ENCODE assay signal across 1 cellular context in the genomic region with DNA sequence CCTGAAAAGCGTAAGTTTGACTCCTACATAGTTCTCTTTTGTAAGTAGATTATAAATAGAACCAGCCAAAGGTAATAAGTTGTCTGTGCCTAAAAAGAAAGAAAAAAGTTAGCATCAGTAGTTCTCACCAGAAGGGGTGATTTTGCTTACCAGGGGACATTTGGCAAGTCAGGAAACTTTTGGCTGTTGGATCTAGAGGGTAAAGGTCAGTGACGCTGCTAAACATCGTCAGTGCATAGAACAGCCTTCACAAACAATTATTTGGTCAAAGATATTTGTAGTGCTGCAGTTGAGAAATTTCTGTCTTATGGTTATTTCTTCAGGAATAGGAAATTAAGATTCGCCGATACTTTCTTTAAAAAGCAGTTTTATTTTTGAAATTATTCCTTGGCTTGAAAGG.
TF ChIP-seq lines count a peak whose summit lies in the region.

No MANE protein-coding gene starts in this region.

TF ChIP-seq in HepG2, 621 proteins besides CTCF, POLR2A, EP300 and RAD21 (continued from another document):
- no peak for TF ChIP-seq CBX2 (IDR thresholded peaks at IDR 0.05; ENCODE audit: low read depth, low read length)
- TF ChIP-seq CBX2 (CRISPR knock-in tag; IDR thresholded peaks at IDR 0.05; ENCODE audit: low read depth), result no peak
- TF ChIP-seq HNF4G (IDR thresholded peaks at IDR 0.05; ENCODE audit: borderline replicate concordance, low read depth, low read length), result peak; percentile 34; the same call in 1 of the 2 replicates
- TF ChIP-seq HNF4G (CRISPR knock-in tag; IDR thresholded peaks at IDR 0.05; ENCODE audit: borderline replicate concordance, low read depth), result no peak
- peak; percentile 60 for TF ChIP-seq NR2C2 (CRISPR knock-in tag; IDR thresholded peaks at IDR 0.05; ENCODE audit: borderline replicate concordance)
- no peak for TF ChIP-seq ZNF180 (CRISPR knock-in tag; IDR thresholded peaks at IDR 0.05; ENCODE audit: borderline replicate concordance, low read depth)
- no peak for TF ChIP-seq ZNF20 (CRISPR knock-in tag; IDR thresholded peaks at IDR 0.05)
- peak; percentile 47 for TF ChIP-seq HNF4A (CRISPR knock-in tag; IDR thresholded peaks at IDR 0.05)
